In the genomic region with DNA sequence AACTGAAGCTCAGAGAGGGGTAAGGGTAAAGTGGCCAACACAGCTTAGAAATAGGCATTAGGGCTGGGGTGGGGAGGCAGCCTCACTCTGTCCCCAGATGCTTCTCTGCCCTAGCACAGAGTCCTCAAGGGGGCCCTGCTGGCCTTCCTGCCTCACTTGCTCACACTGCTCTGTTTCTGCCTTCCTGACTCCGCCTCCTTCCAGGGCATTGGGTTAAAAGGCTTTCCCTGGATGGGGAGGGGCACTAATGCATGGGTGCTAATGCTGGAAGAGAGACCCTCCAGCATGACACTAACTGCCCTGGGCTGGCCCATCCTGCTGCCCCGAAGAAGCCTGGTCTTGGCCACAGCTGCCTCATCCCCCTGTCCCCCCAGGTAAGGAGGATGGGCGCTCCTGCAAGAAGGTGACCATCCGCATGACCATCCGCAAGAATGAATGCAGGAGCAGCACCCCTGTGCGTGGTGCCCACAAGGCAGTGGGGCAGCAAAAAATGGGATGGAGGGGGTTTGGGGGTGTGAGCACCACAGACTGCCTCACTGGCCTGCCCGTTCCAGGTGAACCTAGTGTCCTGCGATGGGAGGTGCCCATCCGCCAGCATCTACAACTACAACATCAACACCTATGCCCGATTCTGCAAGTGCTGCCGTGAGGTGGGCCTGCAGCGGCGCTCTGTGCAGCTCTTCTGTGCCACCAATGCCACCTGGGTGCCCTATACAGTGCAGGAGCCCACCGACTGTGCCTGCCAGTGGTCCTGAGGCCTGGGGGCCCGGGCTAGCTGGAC, we compare ENCODE assay signal across 22 cellular contexts.
"Had no signal": no experiment of that assay in that cellular context is flagged by ENCODE, and none has a peak within 500 bp of the region (broad histone marks: within the 10 kb centered on the region; RNA-seq: fewer than 3 reads in every experiment).

No MANE protein-coding gene starts in this region.

- H3K4me3 ChIP-seq: ascending aorta, coronary artery, heart right ventricle, mucosa of descending colon, prostate gland, right lobe of liver, suprapubic skin, transverse colon, vagina had no signal

- H3K4me1 Mint-ChIP-seq: activated CD4-positive, alpha-beta T cell treated with anti-CD3 and anti-CD28 coated beads, Interleukin-2, amount 10 ng/mL, durations not matched to agents 7 days and 5 days; activated naive CD4-positive, alpha-beta T cell treated with anti-CD3 and anti-CD28 coated beads, Interleukin-2, amount 10 ng/mL, durations not matched to agents 7 days and 5 days; stimulated activated naive CD8-positive, alpha-beta T cell treated with anti-CD3 and anti-CD28 coated beads, Interleukin-15, amount 100 ng/mL, for 72 hours had no signal

- H3K36me3 ChIP-seq: ascending aorta, heart right ventricle, prostate gland, right lobe of liver, suprapubic skin, transverse colon, vagina had no signal

- H3K9me3 Mint-ChIP-seq: activated CD4-positive, alpha-beta T cell treated with anti-CD3 and anti-CD28 coated beads, Interleukin-2, amount 10 ng/mL, durations not matched to agents 7 days and 5 days had no signal

- H3K9me3 ChIP-seq: ascending aorta, mucosa of descending colon, prostate gland, right lobe of liver, suprapubic skin, transverse colon, vagina had no signal

- H3K4me3 Mint-ChIP-seq: activated CD4-positive, alpha-beta T cell treated with anti-CD3 and anti-CD28 coated beads, Interleukin-2, amount 10 ng/mL, durations not matched to agents 7 days and 5 days; activated naive CD4-positive, alpha-beta T cell treated with anti-CD3 and anti-CD28 coated beads, Interleukin-2, amount 10 ng/mL, durations not matched to agents 7 days and 5 days; activated T-cell treated with anti-CD3 and anti-CD28 coated beads, Interleukin-2, amount 50 U/mL, for 4 hours; memory B cell; naive B cell; neural crest cell; stimulated activated naive CD8-positive, alpha-beta T cell treated with anti-CD3 and anti-CD28 coated beads, Interleukin-15, amount 100 ng/mL, for 72 hours had no signal

- H3K27me3 ChIP-seq: ascending aorta, right lobe of liver, vagina had no signal

- H3K27ac Mint-ChIP-seq: activated CD4-positive, alpha-beta T cell treated with anti-CD3 and anti-CD28 coated beads, Interleukin-2, amount 10 ng/mL, durations not matched to agents 7 days and 5 days; activated naive CD4-positive, alpha-beta T cell treated with anti-CD3 and anti-CD28 coated beads, Interleukin-2, amount 10 ng/mL, durations not matched to agents 7 days and 5 days; memory B cell had no signal

- DNase-seq: activated CD4-positive, alpha-beta T cell treated with anti-CD3 and anti-CD28 coated beads, Interleukin-2, amount 10 ng/mL, durations not matched to agents 7 days and 5 days; activated CD8-positive, alpha-beta memory T cell treated with anti-CD3 and anti-CD28 coated beads, Interleukin-2, amount 50 U/mL, for 4 hours; activated effector memory CD4-positive, alpha-beta T cell treated with Interleukin-2 at 50 U/mL for 16 hours; activated naive CD4-positive, alpha-beta T cell treated with anti-CD3 and anti-CD28 coated beads, Interleukin-2, amount 10 ng/mL, durations not matched to agents 7 days and 5 days; activated T-cell treated with anti-CD3 and anti-CD28 coated beads, Interleukin-2, amount 50 U/mL, for 4 hours; heart right ventricle; mucosa of descending colon; naive B cell; right lobe of liver; small intestine; stimulated activated CD4-positive, alpha-beta T cell treated with anti-CD3 and anti-CD28 coated beads, Interleukin-15, amount 100 ng/mL, for 24 hours; stimulated activated CD4-positive, alpha-beta T cell treated with anti-CD3 and anti-CD28 coated beads, Interleukin-2, amount 100 ng/mL, for 48 hours; stimulated activated naive CD8-positive, alpha-beta T cell treated with anti-CD3 and anti-CD28 coated beads, Interleukin-15, amount 100 ng/mL, for 72 hours; transverse colon had no signal

- H3K27ac ChIP-seq: ascending aorta, coronary artery, heart right ventricle, prostate gland, right lobe of liver, suprapubic skin, transverse colon, vagina had no signal

- H3K4me1 ChIP-seq: ascending aorta, heart right ventricle, prostate gland, right lobe of liver, suprapubic skin, transverse colon, vagina had no signal

- H3K36me3 Mint-ChIP-seq: activated naive CD4-positive, alpha-beta T cell treated with anti-CD3 and anti-CD28 coated beads, Interleukin-2, amount 10 ng/mL, durations not matched to agents 7 days and 5 days had no signal

- ATAC-seq: activated T-cell treated with anti-CD3 and anti-CD28 coated beads, Interleukin-2, amount 50 U/mL, for 4 hours; esophagus mucosa; heart right ventricle; mucosa of descending colon; right lobe of liver; stimulated activated naive CD8-positive, alpha-beta T cell treated with anti-CD3 and anti-CD28 coated beads, Interleukin-15, amount 100 ng/mL, for 72 hours had no signal
